In the genomic region with DNA sequence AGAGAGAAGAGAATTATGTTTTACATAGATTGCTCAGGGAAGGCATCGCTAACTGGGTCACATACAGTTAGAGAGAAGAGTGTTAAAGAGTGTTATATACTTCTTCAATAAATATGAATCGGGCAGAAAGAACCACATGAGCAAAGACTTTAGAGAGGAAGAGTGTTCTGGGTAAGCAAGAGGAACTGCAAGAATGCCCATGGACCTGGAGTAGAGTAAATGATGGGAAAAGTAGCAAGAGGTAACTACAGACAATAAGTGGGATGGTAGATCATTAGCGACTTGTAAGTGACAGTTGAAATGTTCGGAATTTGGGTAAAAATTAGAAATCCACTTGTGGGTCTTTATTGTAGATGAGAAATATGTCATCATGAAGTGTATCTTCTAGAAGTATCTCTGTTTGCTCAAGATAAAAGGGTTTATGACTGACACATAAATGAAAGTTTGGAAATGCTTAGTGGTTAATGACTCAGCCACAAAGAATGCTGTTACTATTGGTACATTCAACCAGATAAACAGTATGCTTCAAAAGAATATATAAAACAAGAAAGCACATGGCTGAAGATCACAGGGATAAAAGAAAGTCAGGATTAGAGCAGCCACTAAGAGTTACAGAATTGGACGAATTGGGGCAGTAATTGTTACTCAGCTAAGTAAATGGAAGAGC, we compare ENCODE assay signal across 9 cellular contexts.
DNase-seq lines count a peak whose midpoint lies in the region; ATAC-seq and TF ChIP-seq lines count a peak whose summit lies in the region.
"Had no signal": no experiment of that assay in that cellular context is flagged by ENCODE, and none has a peak within 500 bp of the region (broad histone marks: within the 10 kb centered on the region; RNA-seq: fewer than 3 reads in every experiment).

No MANE protein-coding gene starts in this region.

- intact Hi-C loops in A673 (cut with micrococcal nuclease; ENCODE audit: unreplicated experiment): no loop called here

- CTCF ChIA-PET in A673 (lab: Charles Lee): no interaction called here

- POLR2A ChIA-PET in A673 (lab: Charles Lee; ENCODE audit: low non-redundant PET): no interaction called here

- no peak overlapping the region for H3K27ac ChIP-seq in A673 (ENCODE audit: low read depth, low read length, poor library complexity, severe bottlenecking)

- no peaks in the 10 kb centered on the region for H3K4me1 ChIP-seq in A673 (ENCODE audit: insufficient read depth, low read length, poor library complexity, severe bottlenecking)

- no peaks in the 10 kb centered on the region for H3K36me3 ChIP-seq in A673 (ENCODE audit: insufficient read depth, low read length, poor library complexity, severe bottlenecking)

- H3K4me3 ChIP-seq in A673 (ENCODE audit: low read depth, low read length, poor library complexity, severe bottlenecking) (no peak overlapping the region), foreskin fibroblast (ENCODE audit: low read depth in 1 of 2, low read length in 2 of 2) (no peak overlapping the region)

- DNase-seq in A673 (ENCODE audit: low spot score) (peak; percentile 52), H4 (ENCODE audit: low spot score) (peak; percentile 77), foreskin fibroblast (peak; percentile 79 to 90), T-helper 9 cell (no peak)
- DNase-seq: NCI-H1105 had no signal

- peak; percentile 83 for ATAC-seq in SK-N-SH treated with all-trans-retinoic acid at 6 μM for 48 hours
- ATAC-seq in GM21786 (IDR thresholded peaks at IDR 0.05; ENCODE audit: unreplicated experiment): no peak
- ATAC-seq in GM21515 (IDR thresholded peaks at IDR 0.05; ENCODE audit: unreplicated experiment): no peak
- ATAC-seq in GM21526 (IDR thresholded peaks at IDR 0.05; ENCODE audit: low FRiP score, unreplicated experiment): no peak

- TF ChIP-seq CTCF in A673 (conservative IDR thresholded peaks at IDR 0.05; ENCODE audit: low read depth, low read length): no peak
- no peak for TF ChIP-seq CTCF in foreskin fibroblast (IDR thresholded peaks at IDR 0.05; ENCODE audit: low read depth, low read length)

- no peaks in the 10 kb centered on the region for H3K27me3 ChIP-seq in A673 (replicated peaks; ENCODE audit: insufficient read depth, low read depth, low read length, poor library complexity)

- peaks cover 4% of the 10 kb centered on the region for H3K9me3 ChIP-seq in A673 (ENCODE audit: low read depth, low read length, poor library complexity, severe bottlenecking)

- BruUV-seq in A673 (replicated peaks; lab: Mats Ljungman, UMichigan): no TSS peak

TF ChIP-seq in SK-N-SH treated with all-trans-retinoic acid at 6 μM for 48 hours, 23 proteins besides CTCF, POLR2A, EP300 and RAD21:
- TF ChIP-seq ISL1 (CRISPR knock-in tag; IDR thresholded peaks at IDR 0.05) (peak; percentile 88), ZFP3 (CRISPR knock-in tag; IDR thresholded peaks at IDR 0.05) (0 out of 2 replicates have a peak, but pooled peaks have one; percentile 67), PPARA (CRISPR knock-in tag; IDR thresholded peaks at IDR 0.05; ENCODE audit: borderline replicate concordance) (no peak), ZC3H10 (CRISPR knock-in tag; IDR thresholded peaks at IDR 0.05) (0 out of 2 replicates have a peak, but pooled peaks have one; percentile 18)
